Comparison of ENCODE assay signal across 29 cellular contexts in the genomic region with DNA sequence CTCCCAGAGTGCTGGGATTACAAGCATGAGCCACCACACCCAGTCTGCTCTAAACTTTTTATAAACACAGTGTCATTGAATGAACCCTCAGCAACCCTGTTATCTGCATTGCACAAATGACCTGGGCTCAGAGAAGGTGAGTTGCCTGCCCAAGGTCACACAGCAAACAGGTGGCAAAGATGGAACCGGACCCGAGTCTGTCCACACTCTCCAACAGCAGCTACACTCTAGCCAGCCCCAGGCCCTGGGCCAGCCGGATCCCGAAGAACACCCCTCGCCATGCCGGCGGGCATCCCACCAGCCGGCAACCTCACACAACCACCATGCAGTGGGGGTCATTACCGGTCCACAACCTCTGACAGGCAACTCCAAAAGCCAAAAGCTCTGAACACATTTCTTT. TPM values are rescaled to one million over a fixed set of nuclear protein-coding genes. Genes with fewer than 3 reads are reported as not detected.
"Had no signal": no experiment of that assay in that cellular context is flagged by ENCODE, and none has a peak within 500 bp of the region (broad histone marks: within the 10 kb centered on the region; RNA-seq: fewer than 3 reads in every experiment).

No MANE protein-coding gene starts in this region.

- H3K27ac ChIP-seq: dorsolateral prefrontal cortex, epithelial cell of prostate, gastrocnemius medialis, lower lobe of right lung, ovary, psoas muscle, skin epidermis, spleen, testis, tibial artery had no signal

- H3K4me3 ChIP-seq: dorsolateral prefrontal cortex, gastrocnemius medialis, lower lobe of right lung, ovary, psoas muscle, skin epidermis, spleen, testis, tibial artery had no signal

- H3K4me1 ChIP-seq: gastrocnemius medialis, lower lobe of right lung, psoas muscle, spleen, testis, tibial artery had no signal

- FAIRE-seq: keratinocyte had no signal

- DNase-seq: dorsolateral prefrontal cortex; effector CD4-positive, alpha-beta T cell; foreskin fibroblast; gastrocnemius medialis; head of caudate nucleus; left ventricle myocardium superior; lower lobe of right lung; naive thymus-derived CD8-positive, alpha-beta T cell; nephron progenitor cell; nucleus accumbens; ovary; posterior cingulate gyrus; psoas muscle; right cardiac atrium; spleen; stimulated activated CD4-positive, alpha-beta T cell treated with anti-CD3 and anti-CD28 coated beads, Interleukin-4, amount 100 ng/mL, for 4 hours; stimulated activated naive CD8-positive, alpha-beta T cell treated with anti-CD3 and anti-CD28 coated beads, Interleukin-15, Interleukin-2, amounts not matched to agents 100 U/mL and 50 U/mL, for 24 hours; substantia nigra; testis; tibial artery had no signal

- H3K27me3 ChIP-seq: dorsolateral prefrontal cortex, gastrocnemius medialis, ovary, spleen, testis, tibial artery had no signal

- H3K9me3 ChIP-seq: gastrocnemius medialis, lower lobe of right lung, ovary, psoas muscle, spleen, testis, tibial artery had no signal

- ATAC-seq: esophagus mucosa; gastrocnemius medialis; left ventricle myocardium superior; lower lobe of right lung; naive thymus-derived CD8-positive, alpha-beta T cell; psoas muscle; right cardiac atrium; stimulated activated memory B cell treated with anti-CD40 and anti-IgM and Interleukin-4, amounts not matched to agents 10 μg/mL and 1 μg/mL and 100 μg/mL, for 72 hours; stimulated activated naive CD8-positive, alpha-beta T cell treated with anti-CD3 and anti-CD28 coated beads, Interleukin-15, Interleukin-2, amounts not matched to agents 100 U/mL and 50 U/mL, for 24 hours had no signal

- H3K36me3 ChIP-seq: ovary had no signal

RNA-seq across cellular contexts. Expression of a gene that starts 15.4 kb away (rescaled TPM):
- total RNA-seq: glomerular endothelial cell; left ventricle myocardium superior; mesenteric fat pad; myocyte; naive thymus-derived CD8-positive, alpha-beta T cell; right cardiac atrium had no signal
- polyA plus RNA-seq: naive thymus-derived CD8-positive, alpha-beta T cell had no signal

RNA-seq across cellular contexts. Expression of a gene that starts 33.2 kb away (rescaled TPM):
- total RNA-seq: glomerular endothelial cell; mesenteric fat pad; naive thymus-derived CD8-positive, alpha-beta T cell; renal cortical epithelial cell had no signal
- polyA plus RNA-seq: keratinocyte; naive thymus-derived CD8-positive, alpha-beta T cell had no signal
